Comparison of ENCODE assay signal across 1 cellular context in genomic region chr17:59347975-59348391, GRCh38.
TF ChIP-seq lines count a peak whose summit lies in the region.

No MANE protein-coding gene starts in this region.

TF ChIP-seq in WTC11, 78 proteins besides CTCF, POLR2A, EP300 and RAD21 (continued from another document):
- TF ChIP-seq ZNF263 (CRISPR knock-in tag; IDR thresholded peaks at IDR 0.05; ENCODE audit: low read depth), result no peak
- TF ChIP-seq ZNF138 (CRISPR knock-in tag; conservative IDR thresholded peaks at IDR 0.05), result no peak
- no peak for TF ChIP-seq EMX1 (CRISPR knock-in tag; IDR thresholded peaks at IDR 0.05)
- TF ChIP-seq ZNF121 (CRISPR knock-in tag; IDR thresholded peaks at IDR 0.05), result no peak
- no peak for TF ChIP-seq JUN (CRISPR knock-in tag; IDR thresholded peaks at IDR 0.05)
